Comparison of ENCODE assay signal across 22 cellular contexts in genomic region chr22:37379716-37380115, GRCh38. TPM values are rescaled to one million over a fixed set of nuclear protein-coding genes. Genes with fewer than 3 reads are reported as not detected.
A peak's percentile ranks its signal among the peaks of the same experiment; 100 is the strongest.
DNase-seq lines count a peak whose midpoint lies in the region; FAIRE-seq lines count a peak whose summit lies in the region.
"Had no signal": no experiment of that assay in that cellular context is flagged by ENCODE, and none has a peak within 500 bp of the region (broad histone marks: within the 10 kb centered on the region; RNA-seq: fewer than 3 reads in every experiment).

No MANE protein-coding gene starts in this region.

- peak overlapping the region in 9 of 11 experiments; percentile 92 to 100 (median 98); a peak in 17 of 22 replicates for H3K4me2 ChIP-seq in BLaER1 treated with 17β-estradiol and CSF1 and Interleukin-3, amounts not matched to agents 10 nM and 100 nM
- H3K4me2 ChIP-seq: GM23338, SK-N-SH had no signal

- no peaks in the 10 kb centered on the region for H3K36me3 ChIP-seq in BLaER1 treated with 17β-estradiol and CSF1 and Interleukin-3, amounts not matched to agents 10 nM and 100 nM
- H3K36me3 ChIP-seq: BE2C, HAP-1 had no signal

- H3K4me1 ChIP-seq in BLaER1 treated with 17β-estradiol and CSF1 and Interleukin-3, amounts not matched to agents 10 nM and 100 nM: peaks cover 37 to 99% (median 95%) of the 10 kb centered on the region in 10 experiments
- H3K4me1 ChIP-seq: HAP-1 had no signal

- peak; percentile 8 for DNase-seq in RCC 7860 (ENCODE audit: low spot score)
- peak; percentile 17 for DNase-seq in kidney tubule cell (ENCODE audit: low spot score)
- DNase-seq in retina: peak; percentile 49
- DNase-seq in posterior vena cava (ENCODE audit: low spot score): no peak
- DNase-seq in activated T-cell treated with anti-CD3 and anti-CD28 coated beads, Interleukin-2, amount 50 U/mL, for 48 hours: no peak
- DNase-seq in DMS114 treated with DMSO at 0.1 percent for 48 hours (lab: John Stamatoyannopoulos, UW; ENCODE audit: unreplicated experiment): no peak
- DNase-seq: 8988T; ACHN; BE2C; CD4-positive, CD25-positive, alpha-beta regulatory T cell; NCI-H1092; NCI-H1417 treated with DMSO at 0.1 percent for 48 hours; NCI-H1694 treated with DMSO at 0.1 percent for 48 hours; NCI-H2081; NCI-H2171; NCI-H226; NCI-H510A; SK-N-SH had no signal

- H3K27me3 ChIP-seq in BLaER1 treated with 17β-estradiol and CSF1 and Interleukin-3, amounts not matched to agents 10 nM and 100 nM: peaks cover 0 to 91% (median 0%) of the 10 kb centered on the region in 11 experiments; a peak in 10 of 22 replicates

- no peak for FAIRE-seq in RCC 7860 (lab: Jason Lieb, UNC)

- no peak overlapping the region for H3K4me3 ChIP-seq in BLaER1 treated with 17β-estradiol and CSF1 and Interleukin-3, amounts not matched to agents 10 nM and 100 nM
- H3K4me3 ChIP-seq: GM23338, HAP-1 had no signal

- no peaks in the 10 kb centered on the region for H3K9me3 ChIP-seq in BLaER1 treated with 17β-estradiol and CSF1 and Interleukin-3, amounts not matched to agents 10 nM and 100 nM (replicated peaks in 1 of 11)
- H3K9me3 ChIP-seq: BE2C, HAP-1, SK-N-SH had no signal

- peaks cover 0 to 75% (median 12%) of the 10 kb centered on the region in 11 experiments; a peak in 11 of 22 replicates for H4K20me1 ChIP-seq in BLaER1 treated with 17β-estradiol and CSF1 and Interleukin-3, amounts not matched to agents 10 nM and 100 nM

- intact Hi-C loops in posterior vena cava (cut with DNase I): no loop called here

- no peak overlapping the region for H3K27ac ChIP-seq in BLaER1 treated with 17β-estradiol and CSF1 and Interleukin-3, amounts not matched to agents 10 nM and 100 nM

- H3K9ac ChIP-seq in BLaER1 treated with 17β-estradiol and CSF1 and Interleukin-3, amounts not matched to agents 10 nM and 100 nM: peak overlapping the region in 3 of 11 experiments; percentile 30 to 62 (median 38); a peak in 3 of 22 replicates
- H3K9ac ChIP-seq: KMS-11, SK-N-SH had no signal

RNA-seq across cellular contexts. Expression of gene ELFN2, which starts 47.6 kb away (rescaled TPM):
- total RNA-seq in posterior vena cava: under 1 TPM; 0.05 to 0.10 TPM

Comparison
In these comparisons a context has a peak if more than half of its experiments do, and no peak if none do; other contexts are left out.
1. DNase-seq: peak in RCC 7860 (single experiment), kidney tubule cell (single experiment) and retina (single experiment); none in posterior vena cava (single experiment), activated T-cell treated with anti-CD3 and anti-CD28 coated beads, Interleukin-2, amount 50 U/mL, for 48 hours (0 of 2) and DMS114 treated with DMSO at 0.1 percent for 48 hours (single experiment).